In the genomic region with DNA sequence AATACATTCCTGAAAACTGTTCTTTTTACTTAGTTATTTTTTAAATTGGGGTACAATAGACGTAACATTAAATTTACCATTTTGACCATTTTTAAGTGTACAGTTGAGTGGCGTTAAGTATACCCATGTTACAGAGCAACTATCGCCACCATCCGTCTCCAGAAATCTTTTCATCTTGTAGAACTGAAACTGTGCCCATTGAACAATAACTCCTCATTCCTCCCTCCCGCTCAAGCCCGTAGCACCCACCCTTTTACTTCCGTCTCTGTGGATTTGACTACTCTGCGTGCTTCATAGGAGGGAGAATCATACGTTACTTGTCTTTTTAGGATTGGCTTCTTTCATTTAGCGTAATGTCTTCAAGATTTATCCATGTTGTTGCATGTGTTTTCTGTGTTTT, we compare ENCODE assay signal across 10 cellular contexts. TPM values are rescaled to one million over a fixed set of nuclear protein-coding genes. Genes with fewer than 3 reads are reported as not detected.
DNase-seq lines count a peak whose midpoint lies in the region; ATAC-seq and TF ChIP-seq lines count a peak whose summit lies in the region.
"Had no signal": no experiment of that assay in that cellular context is flagged by ENCODE, and none has a peak within 500 bp of the region (broad histone marks: within the 10 kb centered on the region; RNA-seq: fewer than 3 reads in every experiment).

No MANE protein-coding gene starts in this region.

- TF ChIP-seq CTCF in gastrocnemius medialis (IDR thresholded peaks at IDR 0.05 in 4 of 5, conservative IDR thresholded peaks at IDR 0.05 in 1 of 5) = no peak

- H3K27me3 ChIP-seq in gastrocnemius medialis = no peaks in the 10 kb centered on the region
- H3K27me3 ChIP-seq: breast epithelium had no signal

- no peaks in the 10 kb centered on the region for H3K27me3 Mint-ChIP-seq in activated T-cell treated with anti-CD3 and anti-CD28 coated beads, Interleukin-2, amount 50 U/mL, for 24 hours
- no peaks in the 10 kb centered on the region for H3K27me3 Mint-ChIP-seq in activated CD4-positive, alpha-beta memory T cell treated with anti-CD3 and anti-CD28 coated beads, Interleukin-2, amount 10 ng/mL, durations not matched to agents 7 days and 5 days

- ATAC-seq in GM21825 (IDR thresholded peaks at IDR 0.05; ENCODE audit: unreplicated experiment) (peak; percentile 22), gastrocnemius medialis (no peak)

- CTCF ChIA-PET in activated CD4-positive, alpha-beta memory T cell treated with anti-CD3 and anti-CD28 coated beads, Interleukin-2, amount 10 ng/mL, durations not matched to agents 7 days and 5 days (lab: Charles Lee) = interaction anchor here (1.2 to 3.3 kb wide), 5 partner anchors 9 to 89 kb away, joined by 3 to 16 read pairs (median 8); partner anchors contain the start of gene TMEM131L

- peaks cover 54 to 62% of the 10 kb centered on the region in 2 donors for H3K4me1 ChIP-seq in gastrocnemius medialis
- H3K4me1 ChIP-seq: breast epithelium had no signal

- H3K4me1 Mint-ChIP-seq in activated T-cell treated with anti-CD3 and anti-CD28 coated beads, Interleukin-2, amount 50 U/mL, for 24 hours (ENCODE audit: low read depth) = peaks cover 93% of the 10 kb centered on the region
- H3K4me1 Mint-ChIP-seq in activated CD4-positive, alpha-beta memory T cell treated with anti-CD3 and anti-CD28 coated beads, Interleukin-2, amount 10 ng/mL, durations not matched to agents 7 days and 5 days = peaks cover 81% of the 10 kb centered on the region

- POLR2A ChIA-PET in activated CD4-positive, alpha-beta memory T cell treated with anti-CD3 and anti-CD28 coated beads, Interleukin-2, amount 10 ng/mL, durations not matched to agents 7 days and 5 days (lab: Charles Lee) = interaction anchor here (0.9 to 10.6 kb wide), 14 partner anchors 10 to 176 kb away, joined by 3 to 99 read pairs (median 8); partner anchors contain the start of genes MND1 and TMEM131L

- H3K4me3 Mint-ChIP-seq in activated T-cell treated with anti-CD3 and anti-CD28 coated beads, Interleukin-2, amount 50 U/mL, for 24 hours = peak overlapping the region; percentile 72
- H3K4me3 Mint-ChIP-seq in activated CD4-positive, alpha-beta memory T cell treated with anti-CD3 and anti-CD28 coated beads, Interleukin-2, amount 10 ng/mL, durations not matched to agents 7 days and 5 days = peak overlapping the region; percentile 54

- peak overlapping the region; percentile 98 for H3K27ac Mint-ChIP-seq in activated T-cell treated with anti-CD3 and anti-CD28 coated beads, Interleukin-2, amount 50 U/mL, for 24 hours
- peak overlapping the region; percentile 91 for H3K27ac Mint-ChIP-seq in activated CD4-positive, alpha-beta memory T cell treated with anti-CD3 and anti-CD28 coated beads, Interleukin-2, amount 10 ng/mL, durations not matched to agents 7 days and 5 days

- H3K36me3 ChIP-seq in gastrocnemius medialis = no peaks in the 10 kb centered on the region
- H3K36me3 ChIP-seq: breast epithelium had no signal

- intact Hi-C loops in gastrocnemius medialis (cut with DNase I; ENCODE audit: low total_unique reads) = no loop called here

- H3K9me3 ChIP-seq in gastrocnemius medialis = no peaks in the 10 kb centered on the region
- H3K9me3 ChIP-seq: breast epithelium had no signal

- H3K4me3 ChIP-seq in gastrocnemius medialis = no peak overlapping the region
- H3K4me3 ChIP-seq: breast epithelium had no signal

- in situ Hi-C loops in gastrocnemius medialis (cut with MboI; ENCODE audit: low sequenced_read_pairs in 4 of 4) = no loop called here

- no peak for TF ChIP-seq POLR2A in gastrocnemius medialis (IDR thresholded peaks at IDR 0.05)

- peaks cover 3% of the 10 kb centered on the region for H3K9me3 Mint-ChIP-seq in activated T-cell treated with anti-CD3 and anti-CD28 coated beads, Interleukin-2, amount 50 U/mL, for 24 hours
- H3K9me3 Mint-ChIP-seq in activated CD4-positive, alpha-beta memory T cell treated with anti-CD3 and anti-CD28 coated beads, Interleukin-2, amount 10 ng/mL, durations not matched to agents 7 days and 5 days = peaks cover 2% of the 10 kb centered on the region

- peak overlapping the region in 3 of 4 donors; percentile 60 to 76 (median 63) for H3K27ac ChIP-seq in gastrocnemius medialis
- H3K27ac ChIP-seq: breast epithelium had no signal

- H3K36me3 Mint-ChIP-seq in activated T-cell treated with anti-CD3 and anti-CD28 coated beads, Interleukin-2, amount 50 U/mL, for 24 hours (ENCODE audit: low read depth) = peaks cover 66% of the 10 kb centered on the region
- peaks cover 20% of the 10 kb centered on the region for H3K36me3 Mint-ChIP-seq in activated CD4-positive, alpha-beta memory T cell treated with anti-CD3 and anti-CD28 coated beads, Interleukin-2, amount 10 ng/mL, durations not matched to agents 7 days and 5 days (ENCODE audit: low read depth)

- no peak for DNase-seq in activated T-cell treated with anti-CD3 and anti-CD28 coated beads, Interleukin-2, amount 50 U/mL, for 24 hours
- DNase-seq in activated T-cell treated with anti-CD3 and anti-CD28 coated beads for 4 hours (no peak), gastrocnemius medialis (no peak), NCI-H1930 (lab: John Stamatoyannopoulos, UW) (no peak), HCEC 1CT (no peak), midbrain (lab: John Stamatoyannopoulos, UW) (no peak)
- DNase-seq in activated CD4-positive, alpha-beta memory T cell treated with anti-CD3 and anti-CD28 coated beads, Interleukin-2, amount 10 ng/mL, durations not matched to agents 7 days and 5 days = no peak
- DNase-seq: NCI-H146 had no signal

RNA-seq across cellular contexts. Expression of gene TMEM131L, which starts 55.3 kb away (rescaled TPM):
- total RNA-seq in activated CD4-positive, alpha-beta memory T cell treated with anti-CD3 and anti-CD28 coated beads, Interleukin-2, amount 10 ng/mL, durations not matched to agents 7 days and 5 days = 10 to 100 TPM; 25.2 to 26.3 TPM
- 10 to 100 TPM in 1 of 4 donors, 1 to 10 TPM in 3; 4.6 to 21.4 (median 9.5) TPM for total RNA-seq in gastrocnemius medialis
